Comparison of ENCODE assay signal across 23 cellular contexts in genomic region chr10:93431361-93431760, GRCh38. TPM values are rescaled to one million over a fixed set of nuclear protein-coding genes. Genes with fewer than 3 reads are reported as not detected.
A peak's percentile ranks its signal among the peaks of the same experiment; 100 is the strongest.
DNase-seq lines count a peak whose midpoint lies in the region; ATAC-seq and TF ChIP-seq lines count a peak whose summit lies in the region.
"Had no signal": no experiment of that assay in that cellular context is flagged by ENCODE, and none has a peak within 500 bp of the region (broad histone marks: within the 10 kb centered on the region; RNA-seq: fewer than 3 reads in every experiment).

No MANE protein-coding gene starts in this region.

- no peak overlapping the region for H3K4ac ChIP-seq in IMR-90 (ENCODE audit: low read depth, low read length)

- H4K20me1 ChIP-seq in IMR-90 (ENCODE audit: insufficient read depth, low read length) (no peaks in the 10 kb centered on the region), MM.1S (ENCODE audit: insufficient read depth, low read length) (no peaks in the 10 kb centered on the region)

- no peak overlapping the region for H3K18ac ChIP-seq in IMR-90 (ENCODE audit: low read depth, low read length)

- H2BK15ac ChIP-seq in IMR-90 (ENCODE audit: low read depth, low read length), result no peak overlapping the region

- intact Hi-C loops in IMR-90 (cut with micrococcal nuclease) (no loop called here), ascending aorta (cut with DNase I) (no loop called here)

- H2AFZ ChIP-seq in IMR-90 (replicated peaks; ENCODE audit: low read length, poor library complexity), result no peak overlapping the region
- no peak overlapping the region for H2AFZ ChIP-seq in MM.1S (ENCODE audit: low read length)

- DNase-seq in IMR-90 (no peak), ascending aorta (ENCODE audit: low spot score in 2 of 2) (no peak), kidney tubule cell (ENCODE audit: low spot score) (peak; percentile 15), MM.1S (no peak), DMS79 (lab: John Stamatoyannopoulos, UW) (no peak)
- no peak for DNase-seq in stimulated activated CD4-positive, alpha-beta T cell treated with anti-CD3 and anti-CD28 coated beads, Interleukin-4, amount 100 ng/mL, for 1 hour
- DNase-seq: activated CD4-positive, alpha-beta memory T cell treated with anti-CD3 and anti-CD28 coated beads for 36 hours; CD8-positive, alpha-beta T cell; cerebellar nuclear complex; DMS79 treated with DMSO at 0.1 percent for 48 hours; effector CD8-positive, alpha-beta T cell; foreskin melanocyte; hypothalamus; NCI-H2081 treated with DMSO at 0.1 percent for 48 hours; NCI-H82; psoas muscle; upper lobe of left lung had no signal

- in situ Hi-C loops in IMR-90 (cut with MboI; ENCODE audit: low sequenced_read_pairs), result no loop called here

- no peaks in the 10 kb centered on the region for H3F3A ChIP-seq in MM.1S (ENCODE audit: insufficient read depth, low read length)

- H3K4me3 ChIP-seq in IMR-90 (ENCODE audit: insufficient read depth, low read depth, low read length) (no peak overlapping the region), ascending aorta (no peak overlapping the region), skeletal muscle tissue (ENCODE audit: low read length in 3 of 3) (no peak overlapping the region), MM.1S (ENCODE audit: low read length) (no peak overlapping the region)
- H3K4me3 ChIP-seq: GM12878, HAP-1, psoas muscle, upper lobe of left lung had no signal

- H3K9me2 ChIP-seq in MM.1S (replicated peaks; ENCODE audit: insufficient read depth, low read length), result no peaks in the 10 kb centered on the region

- POLR2A ChIA-PET in IMR-90 (lab: Charles Lee; ENCODE audit: unreplicated experiment), result no interaction called here

- CTCF ChIA-PET in IMR-90 (lab: Yijun Ruan, JAX), result no interaction called here

- TF ChIP-seq POLR2A in IMR-90 (IDR thresholded peaks at IDR 0.05; ENCODE audit: low read depth, low read length), result no peak

- TF ChIP-seq CTCF in IMR-90 (conservative IDR thresholded peaks at IDR 0.05; ENCODE audit: low read depth, low read length), result no peak
- TF ChIP-seq CTCF in ascending aorta (IDR thresholded peaks at IDR 0.05), result no peak
- no peak for TF ChIP-seq CTCF in MM.1S (IDR thresholded peaks at IDR 0.05; ENCODE audit: low read length)

- no peak overlapping the region for H3K56ac ChIP-seq in IMR-90 (ENCODE audit: extremely low read depth, insufficient read depth, low read length)

- H3K9me1 ChIP-seq in IMR-90 (ENCODE audit: insufficient read depth, low read length), result peaks cover 3% of the 10 kb centered on the region; the same call in 1 of the 2 replicates

- no peak for TF ChIP-seq RAD21 in IMR-90 (IDR thresholded peaks at IDR 0.05; ENCODE audit: low read length)

- no peak overlapping the region for H3K23ac ChIP-seq in IMR-90 (ENCODE audit: low read depth, low read length)

- peak overlapping the region in 1 of 2 experiments; percentile 41; a peak in 2 of 4 replicates for H4K8ac ChIP-seq in IMR-90 (ENCODE audit: low read depth in 2 of 2, low read length in 2 of 2)

- no peak overlapping the region for H4K91ac ChIP-seq in IMR-90 (ENCODE audit: insufficient read depth, low read depth, low read length)

- H3K9ac ChIP-seq in IMR-90 (ENCODE audit: low read depth, low read length) (no peak overlapping the region), skeletal muscle tissue (ENCODE audit: low read depth in 1 of 3, low read length in 3 of 3) (no peak overlapping the region), MM.1S (ENCODE audit: low read length) (no peak overlapping the region)

- H2BK20ac ChIP-seq in IMR-90 (ENCODE audit: low read depth, low read length), result no peak overlapping the region

- H3K27ac ChIP-seq in IMR-90 (ENCODE audit: insufficient read depth, low read length) (peak overlapping the region; percentile 9; the same call in 1 of the 2 replicates), ascending aorta (peak overlapping the region; percentile 96 to 98), skeletal muscle tissue (ENCODE audit: low read depth, low read length) (peak overlapping the region; percentile 30), MM.1S (ENCODE audit: low read length) (no peak overlapping the region)

- H3K4me1 ChIP-seq in IMR-90 (ENCODE audit: control insufficient read depth, insufficient read depth, low read length), result peaks cover 15% of the 10 kb centered on the region
- peaks cover 26 to 60% of the 10 kb centered on the region in 2 donors for H3K4me1 ChIP-seq in ascending aorta
- H3K4me1 ChIP-seq in skeletal muscle tissue (ENCODE audit: control insufficient read depth in 3 of 3, insufficient read depth in 3 of 3, low read length in 3 of 3), result peaks cover 3 to 11% (median 5%) of the 10 kb centered on the region in 3 donors
- no peaks in the 10 kb centered on the region for H3K4me1 ChIP-seq in MM.1S (ENCODE audit: low read length)

- H4K5ac ChIP-seq in IMR-90 (ENCODE audit: low read depth, low read length), result peak overlapping the region; percentile 12; the same call in 1 of the 2 replicates

- no peak overlapping the region for H2AK9ac ChIP-seq in IMR-90 (replicated peaks; ENCODE audit: low read depth, low read length, poor library complexity)

- no peaks in the 10 kb centered on the region; the same call in 1 of the 2 replicates for H3K9me3 ChIP-seq in IMR-90 (ENCODE audit: control insufficient read depth, insufficient read depth, low read length)
- no peaks in the 10 kb centered on the region for H3K9me3 ChIP-seq in ascending aorta
- H3K9me3 ChIP-seq in skeletal muscle tissue (ENCODE audit: control insufficient read depth in 3 of 3, low read length in 3 of 3), result no peaks in the 10 kb centered on the region
- H3K9me3 ChIP-seq in MM.1S (replicated peaks; ENCODE audit: insufficient read depth, low read length), result no peaks in the 10 kb centered on the region
- H3K9me3 ChIP-seq: psoas muscle, upper lobe of left lung had no signal

- ATAC-seq in IMR-90 (ENCODE audit: low read depth) (no peak), HG02973 (IDR thresholded peaks at IDR 0.05; ENCODE audit: unreplicated experiment) (no peak)
- ATAC-seq: CD8-positive, alpha-beta T cell; GM12878; psoas muscle; Right ventricle myocardium inferior had no signal

- H3K27me3 ChIP-seq in IMR-90 (ENCODE audit: control insufficient read depth, insufficient read depth, low read length) (no peaks in the 10 kb centered on the region), ascending aorta (no peaks in the 10 kb centered on the region), skeletal muscle tissue (ENCODE audit: control insufficient read depth in 3 of 3, insufficient read depth in 3 of 3, low read length in 3 of 3) (no peaks in the 10 kb centered on the region), MM.1S (replicated peaks; ENCODE audit: insufficient read depth, low read length) (no peaks in the 10 kb centered on the region)
- H3K27me3 ChIP-seq: upper lobe of left lung had no signal

- dilution Hi-C loops in IMR-90 (cut with HindIII; ENCODE audit: low sequenced_read_pairs, unreplicated experiment), result no loop called here

- BruUV-seq in IMR-90 (replicated peaks; lab: Mats Ljungman, UMichigan), result no TSS peak

- no peak overlapping the region for H3K14ac ChIP-seq in IMR-90 (replicated peaks; ENCODE audit: low read depth, low read length)

- no peak overlapping the region for H2AK5ac ChIP-seq in IMR-90 (ENCODE audit: low read depth, low read length)

- H2BK120ac ChIP-seq in IMR-90 (ENCODE audit: low read depth, low read length), result no peak overlapping the region

- H3K4me2 ChIP-seq in IMR-90 (ENCODE audit: low read depth, low read length) (no peak overlapping the region), MM.1S (ENCODE audit: low read depth, low read length) (no peak overlapping the region)

- no peak overlapping the region for H2BK5ac ChIP-seq in IMR-90 (ENCODE audit: low read depth, low read length, poor library complexity, severe bottlenecking)

- H3K36me3 ChIP-seq in IMR-90 (ENCODE audit: control insufficient read depth, insufficient read depth, low read length) (peaks cover 20% of the 10 kb centered on the region), ascending aorta (peaks cover 0 to 7% of the 10 kb centered on the region in 2 donors), skeletal muscle tissue (ENCODE audit: control insufficient read depth in 3 of 3, insufficient read depth in 3 of 3, low read length in 3 of 3) (no peaks in the 10 kb centered on the region), MM.1S (replicated peaks; ENCODE audit: insufficient read depth, low read length) (no peaks in the 10 kb centered on the region)
- H3K36me3 ChIP-seq: HAP-1, upper lobe of left lung had no signal

- no CpG with 5 or more reads among the region's 4 CpGs for WGBS in IMR-90 (ENCODE audit: extremely low coverage in 2 of 2, insufficient read length in 1 of 2), 2 experiments

- no peaks in the 10 kb centered on the region for H3K79me2 ChIP-seq in MM.1S (ENCODE audit: low read length)

- H3K79me1 ChIP-seq in IMR-90 (ENCODE audit: low read depth in 1 of 2, low read length in 2 of 2), result peaks cover 30 to 69% of the 10 kb centered on the region in 2 experiments

TF ChIP-seq in IMR-90, 13 proteins besides CTCF, POLR2A, EP300 and RAD21:
- no peak for TF ChIP-seq FOS (IDR thresholded peaks at IDR 0.05; ENCODE audit: low read depth, low read length)
- TF ChIP-seq ELK1 (IDR thresholded peaks at IDR 0.05; ENCODE audit: borderline replicate concordance, low read depth, low read length), result no peak
- TF ChIP-seq MAZ (IDR thresholded peaks at IDR 0.05; ENCODE audit: borderline replicate concordance, low read depth, low read length), result no peak
- no peak for TF ChIP-seq CHD1 (IDR thresholded peaks at IDR 0.05; ENCODE audit: low read depth, low read length)
- no peak for TF ChIP-seq SMC3 (IDR thresholded peaks at IDR 0.05; ENCODE audit: low read depth, low read length)
- no peak for TF ChIP-seq CEBPB (IDR thresholded peaks at IDR 0.05; ENCODE audit: low read depth, low read length)
- no peak for TF ChIP-seq RFX5 (IDR thresholded peaks at IDR 0.05; ENCODE audit: low read depth, low read length)

RNA-seq across cellular contexts. Expression of gene MYOF, which starts 50.8 kb away (rescaled TPM):
- total RNA-seq in IMR-90 (2012; rRNA removed), result 281 and 332 TPM in 2 replicates
- polyA plus RNA-seq in IMR-90 (2012; rRNA removed), result 197 and 221 TPM in 2 replicates
- 72.0 and 103 TPM in 2 replicates for polyA plus RNA-seq in IMR-90 (2012; cell fraction: cytosol; rRNA removed)
- polyA plus RNA-seq in IMR-90 (2012; cell fraction: nucleus; rRNA removed; ENCODE audit: low replicate concordance), result 86.1 and 277 TPM in 2 replicates
- total RNA-seq in ascending aorta, result 68.2 TPM
- 45.4 TPM for total RNA-seq in skeletal muscle tissue
- total RNA-seq: CD8-positive, alpha-beta T cell had no signal
- polyA plus RNA-seq: IgD-negative memory B cell had no signal
